18 cellular contexts compared by ENCODE assay signal in genomic region chr3:51969841-51970240, GRCh38. TPM values are rescaled to one million over a fixed set of nuclear protein-coding genes. Genes with fewer than 3 reads are reported as not detected.
"Had no signal": no experiment of that assay in that cellular context is flagged by ENCODE, and none has a peak within 500 bp of the region (broad histone marks: within the 10 kb centered on the region; RNA-seq: fewer than 3 reads in every experiment).

No MANE protein-coding gene starts in this region.

- H3K4me3 ChIP-seq: spleen, stomach, thoracic aorta, upper lobe of right lung had no signal

- H3K27me3 ChIP-seq: upper lobe of right lung had no signal

- H3K9me3 Mint-ChIP-seq: activated CD4-positive, alpha-beta memory T cell treated with anti-CD3 and anti-CD28 coated beads for 36 hours; activated T-cell treated with anti-CD3 and anti-CD28 coated beads, Interleukin-2, amount 50 U/mL, for 4 hours; natural killer cell; T-cell had no signal

- ATAC-seq: activated T-cell treated with anti-CD3 and anti-CD28 coated beads, Interleukin-2, amount 50 U/mL, for 4 hours; esophagus mucosa; natural killer cell; sciatic nerve; T-cell; upper lobe of right lung had no signal

- H3K27ac ChIP-seq: spleen, thoracic aorta, upper lobe of right lung had no signal

- H3K4me3 Mint-ChIP-seq: activated CD4-positive, alpha-beta memory T cell treated with anti-CD3 and anti-CD28 coated beads for 36 hours; activated T-cell treated with anti-CD3 and anti-CD28 coated beads, Interleukin-2, amount 50 U/mL, for 4 hours; natural killer cell had no signal

- H3K27me3 Mint-ChIP-seq: activated CD4-positive, alpha-beta memory T cell treated with anti-CD3 and anti-CD28 coated beads for 36 hours; progenitor cell of endocrine pancreas; T-cell had no signal

- H3K27ac Mint-ChIP-seq: activated CD4-positive, alpha-beta memory T cell treated with anti-CD3 and anti-CD28 coated beads for 36 hours; natural killer cell had no signal

- H3K36me3 Mint-ChIP-seq: natural killer cell, T-cell had no signal

- H3K36me3 ChIP-seq: thoracic aorta, upper lobe of right lung had no signal

- DNase-seq: activated CD4-positive, alpha-beta memory T cell treated with anti-CD3 and anti-CD28 coated beads for 36 hours; activated effector memory CD4-positive, alpha-beta T cell treated with Interleukin-2 at 50 U/mL for 16 hours; activated naive CD4-positive, alpha-beta T cell treated with anti-CD3 and anti-CD28 coated beads, Interleukin-2, amount 50 U/mL, for 16 hours; activated T-cell treated with anti-CD3 and anti-CD28 coated beads, Interleukin-2, amount 50 U/mL, for 4 hours; mesenchymal stem cell; natural killer cell; spleen; stomach; T-cell; upper lobe of right lung had no signal

- H3K9me3 ChIP-seq: spleen, stomach, thoracic aorta, upper lobe of right lung had no signal

RNA-seq across cellular contexts. Expression of gene GPR62, which starts 14.7 kb away (rescaled TPM):
- total RNA-seq: activated CD4-positive, alpha-beta memory T cell treated with anti-CD3 and anti-CD28 coated beads for 36 hours; activated T-cell treated with anti-CD3 and anti-CD28 coated beads, Interleukin-2, amount 50 U/mL, for 4 hours; astrocyte; chondrocyte; dermis microvascular lymphatic vessel endothelial cell; esophagus mucosa; kidney epithelial cell; natural killer cell; stomach; T-cell; thoracic aorta; upper lobe of right lung had no signal
